1 cellular context compared by ENCODE assay signal in genomic region chr7:129041929-129042200, GRCh38.
TF ChIP-seq lines count a peak whose summit lies in the region.

No MANE protein-coding gene starts in this region.

TF ChIP-seq in GM23338, 12 proteins besides CTCF, POLR2A, EP300 and RAD21 (continued from another document):
- TF ChIP-seq ZNF462 (CRISPR knock-in tag; IDR thresholded peaks at IDR 0.05): no peak
- no peak for TF ChIP-seq EZH2phosphoT487 (IDR thresholded peaks at IDR 0.05; ENCODE audit: unreplicated experiment)
- TF ChIP-seq ZNF114 (CRISPR knock-in tag; IDR thresholded peaks at IDR 0.05): no peak
- no peak for TF ChIP-seq JUNB (IDR thresholded peaks at IDR 0.05; ENCODE audit: unreplicated experiment)
- no peak for TF ChIP-seq EZH2 (IDR thresholded peaks at IDR 0.05; ENCODE audit: low read depth, unreplicated experiment)
- TF ChIP-seq NANOG (IDR thresholded peaks at IDR 0.05; ENCODE audit: borderline replicate concordance): no peak
- no peak for TF ChIP-seq ZNF331 (CRISPR knock-in tag; IDR thresholded peaks at IDR 0.05; ENCODE audit: low read depth)
- no peak for TF ChIP-seq ETS1 (IDR thresholded peaks at IDR 0.05)
- no peak for TF ChIP-seq STAT1 (IDR thresholded peaks at IDR 0.05; ENCODE audit: unreplicated experiment)
- TF ChIP-seq REST (IDR thresholded peaks at IDR 0.05; ENCODE audit: unreplicated experiment): no peak
- TF ChIP-seq POLR2AphosphoS5 (IDR thresholded peaks at IDR 0.05; ENCODE audit: low read depth): no peak
